Comparison of ENCODE assay signal across 8 cellular contexts in genomic region chr9:89309608-89310485, GRCh38. TPM values are rescaled to one million over a fixed set of nuclear protein-coding genes. Genes with fewer than 3 reads are reported as not detected.
A peak's percentile ranks its signal among the peaks of the same experiment; 100 is the strongest.
DNase-seq lines count a peak whose midpoint lies in the region; ATAC-seq and TF ChIP-seq lines count a peak whose summit lies in the region.

No MANE protein-coding gene starts in this region.

- H3K4me3 ChIP-seq in GM12875 (ENCODE audit: low read depth, low read length), result peak overlapping the region; percentile 71
- peak overlapping the region; percentile 80 to 95 (median 90) for H3K4me3 ChIP-seq in Peyer's patch
- H3K4me3 ChIP-seq in colonic mucosa, result peak overlapping the region; percentile 69
- peak overlapping the region; percentile 77 to 94 for H3K4me3 ChIP-seq in muscle layer of colon (ENCODE audit: low read depth in 1 of 2, low read length in 2 of 2)

- intact Hi-C loops in colonic mucosa (cut with DNase I), result loop anchor here (10.0 kb wide), 1 partner anchor 1885 kb away; no protein-coding TSS in a partner anchor

- DNase-seq in Peyer's patch (peak in 1 of 3 donors; percentile 52), colonic mucosa (peak; percentile 59), NOMO-1 treated with dmso at 0.1 percent for 144 hours (lab: John Stamatoyannopoulos, UW; ENCODE audit: unreplicated experiment) (no peak), NK-92 (lab: John Stamatoyannopoulos, UW; ENCODE audit: unreplicated experiment) (no peak)

- H3K4me1 ChIP-seq in Peyer's patch (peaks cover 0 to 33% (median 5%) of the 10 kb centered on the region in 4 donors), colonic mucosa (no peaks in the 10 kb centered on the region), muscle layer of colon (ENCODE audit: insufficient read depth, low read length) (peaks cover 18% of the 10 kb centered on the region)

- H3K9ac ChIP-seq in colonic mucosa (ENCODE audit: low read depth in 2 of 2, low read length in 2 of 2) (peak overlapping the region; percentile 95 to 98), muscle layer of colon (ENCODE audit: low read length) (peak overlapping the region; percentile 92)

- TF ChIP-seq CTCF in GM12875 (IDR thresholded peaks at IDR 0.05; ENCODE audit: borderline replicate concordance, insufficient read depth, low read depth, low read length) (no peak), Peyer's patch (IDR thresholded peaks at IDR 0.05) (no peak), colonic mucosa (IDR thresholded peaks at IDR 0.05) (no peak)

- peak overlapping the region; percentile 99 to 100 (median 100) for H3K27ac ChIP-seq in Peyer's patch
- H3K27ac ChIP-seq in colonic mucosa, result peak overlapping the region; percentile 99
- peak overlapping the region; percentile 92 for H3K27ac ChIP-seq in muscle layer of colon (ENCODE audit: low read depth, low read length)

- no peaks in the 10 kb centered on the region for H3K27me3 ChIP-seq in Peyer's patch
- no peaks in the 10 kb centered on the region for H3K27me3 ChIP-seq in colonic mucosa
- no peaks in the 10 kb centered on the region for H3K27me3 ChIP-seq in muscle layer of colon (ENCODE audit: control insufficient read depth in 1 of 2, insufficient read depth in 2 of 2, low read length in 2 of 2)

- peak; percentile 29 to 47 for TF ChIP-seq POLR2A in Peyer's patch (IDR thresholded peaks at IDR 0.05)

- H3K36me3 ChIP-seq in Peyer's patch (no peaks in the 10 kb centered on the region), colonic mucosa (no peaks in the 10 kb centered on the region), muscle layer of colon (ENCODE audit: insufficient read depth, low read length) (peaks cover 5% of the 10 kb centered on the region)

- H3K9me3 ChIP-seq in Peyer's patch (no peaks in the 10 kb centered on the region), colonic mucosa (no peaks in the 10 kb centered on the region), muscle layer of colon (ENCODE audit: low read length) (no peaks in the 10 kb centered on the region)

- ATAC-seq in GM21360 (IDR thresholded peaks at IDR 0.05; ENCODE audit: unreplicated experiment) (no peak), GM19023 (IDR thresholded peaks at IDR 0.05; ENCODE audit: unreplicated experiment) (no peak)

RNA-seq across cellular contexts. Expression of gene CKS2, which starts 1.1 kb away (rescaled TPM):
- total RNA-seq in Peyer's patch (10 to 100 TPM; 11.9 to 42.1 (median 17.8) TPM), colonic mucosa (100 to 1,000 TPM in 1 of 2 donors, 10 to 100 TPM in 1; 42.4 to 134 TPM)

RNA-seq across cellular contexts. Expression of gene SECISBP2, which starts 8.5 kb away (rescaled TPM):
- total RNA-seq in Peyer's patch (100 to 1,000 TPM in 3 of 4 donors, 10 to 100 TPM in 1; 66.6 to 152 (median 101) TPM), colonic mucosa (10 to 100 TPM; 37.6 to 42.2 TPM)
